In genomic region chr18:23437357-23438045, GRCh38 we compare ENCODE assay signal across 8 cellular contexts. TPM values are rescaled to one million over a fixed set of nuclear protein-coding genes. Genes with fewer than 3 reads are reported as not detected.
DNase-seq lines count a peak whose midpoint lies in the region; ATAC-seq and TF ChIP-seq lines count a peak whose summit lies in the region.

No MANE protein-coding gene starts in this region.

- no peaks in the 10 kb centered on the region for H3K9me3 Mint-ChIP-seq in CD8-positive, alpha-beta memory T cell
- peaks cover 2% of the 10 kb centered on the region for H3K9me3 Mint-ChIP-seq in endodermal cell

- ATAC-seq in GM19351 (IDR thresholded peaks at IDR 0.05; ENCODE audit: unreplicated experiment) (peak; percentile 99), HG03521 (IDR thresholded peaks at IDR 0.05; ENCODE audit: unreplicated experiment) (peak; percentile 95)

- H3K27ac ChIP-seq in CD8-positive, alpha-beta memory T cell (ENCODE audit: low read depth, low read length), result peak overlapping the region; percentile 51
- H3K27ac ChIP-seq in endodermal cell (ENCODE audit: low read depth, low read length), result no peak overlapping the region

- peaks cover 0 to 1% of the 10 kb centered on the region in 2 donors for H3K27me3 Mint-ChIP-seq in CD8-positive, alpha-beta memory T cell
- H3K27me3 Mint-ChIP-seq in endodermal cell (ENCODE audit: insufficient read depth), result peaks cover 8% of the 10 kb centered on the region

- H3K27me3 ChIP-seq in CD8-positive, alpha-beta memory T cell (ENCODE audit: insufficient read depth, low read length, poor library complexity, severe bottlenecking), result no peaks in the 10 kb centered on the region
- H3K27me3 ChIP-seq in endodermal cell (ENCODE audit: control insufficient read depth, insufficient read depth, low read length, poor library complexity, severe bottlenecking), result no peaks in the 10 kb centered on the region

- H3K4me3 ChIP-seq in CD8-positive, alpha-beta memory T cell (ENCODE audit: low read length), result peak overlapping the region; percentile 98
- H3K4me3 ChIP-seq in endodermal cell (ENCODE audit: low read length), result peak overlapping the region; percentile 88

- H3K4me3 Mint-ChIP-seq in CD8-positive, alpha-beta memory T cell, result peak overlapping the region; percentile 85 to 92 (median 89)
- peak overlapping the region; percentile 83 for H3K4me3 Mint-ChIP-seq in endodermal cell

- no peak for TF ChIP-seq CTCF in endodermal cell (conservative IDR thresholded peaks at IDR 0.05)

- peaks cover 13 to 26% (median 21%) of the 10 kb centered on the region in 3 donors for H3K4me1 Mint-ChIP-seq in CD8-positive, alpha-beta memory T cell
- H3K4me1 Mint-ChIP-seq in endodermal cell, result peaks cover 11% of the 10 kb centered on the region

- POLR2A ChIA-PET in CD8-positive, alpha-beta memory T cell (lab: Charles Lee), result no interaction called here

- DNase-seq in CD8-positive, alpha-beta memory T cell, result peak; percentile 68 to 81 (median 73)
- DNase-seq in NOMO-1 (lab: John Stamatoyannopoulos, UW; ENCODE audit: unreplicated experiment in 2 of 2) (peak; percentile 50 to 73), endodermal cell (peak; percentile 92), mesenteric fat pad (ENCODE audit: low spot score) (peak; percentile 96)
- peak; percentile 83 for DNase-seq in activated CD8-positive, alpha-beta memory T cell treated with anti-CD3 and anti-CD28 coated beads, Interleukin-2, amount 50 U/mL, for 4 hours
- DNase-seq in stimulated activated CD8-positive, alpha-beta memory T cell treated with anti-CD3 and anti-CD28 coated beads, Interleukin-15, amount 100 ng/mL, for 1 hour (ENCODE audit: low read depth), result peak; percentile 60

- H3K36me3 ChIP-seq in CD8-positive, alpha-beta memory T cell (ENCODE audit: insufficient read depth, low read length), result no peaks in the 10 kb centered on the region
- H3K36me3 ChIP-seq in endodermal cell (ENCODE audit: control insufficient read depth, insufficient read depth, low read length), result no peaks in the 10 kb centered on the region

- WGBS in endodermal cell (ENCODE audit: insufficient coverage in 1 of 2, insufficient read length in 1 of 2), 2 experiments, result 0 to 1% methylated on average over 15 to 39 of the region's 42 CpGs

- H3K27ac Mint-ChIP-seq in CD8-positive, alpha-beta memory T cell, result peak overlapping the region in 4 of 8 donors; percentile 68 to 80 (median 75)
- H3K27ac Mint-ChIP-seq in endodermal cell, result peak overlapping the region; percentile 88

- H3K9ac ChIP-seq in endodermal cell (ENCODE audit: extremely low read depth, low read length, poor library complexity, severe bottlenecking), result peak overlapping the region; percentile 67

- CTCF ChIA-PET in CD8-positive, alpha-beta memory T cell (lab: Charles Lee), result no interaction called here

- peaks cover 0 to 3% (median 0%) of the 10 kb centered on the region in 3 donors for H3K36me3 Mint-ChIP-seq in CD8-positive, alpha-beta memory T cell
- H3K36me3 Mint-ChIP-seq in endodermal cell (ENCODE audit: low read depth), result no peaks in the 10 kb centered on the region

- peaks cover 8% of the 10 kb centered on the region for H3K4me1 ChIP-seq in CD8-positive, alpha-beta memory T cell (ENCODE audit: insufficient read depth, low read length)
- no peaks in the 10 kb centered on the region for H3K4me1 ChIP-seq in endodermal cell (ENCODE audit: control insufficient read depth, insufficient read depth, low read length)

- no peaks in the 10 kb centered on the region for H3K9me3 ChIP-seq in CD8-positive, alpha-beta memory T cell (ENCODE audit: low read length)
- H3K9me3 ChIP-seq in endodermal cell (ENCODE audit: control insufficient read depth, low read length), result no peaks in the 10 kb centered on the region

RNA-seq across cellular contexts. Expression of gene RIOK3, which starts 15.6 kb away (rescaled TPM):
- total RNA-seq in CD8-positive, alpha-beta memory T cell, result 10 to 100 TPM; 55.3 to 56.4 TPM
- polyA plus RNA-seq in CD8-positive, alpha-beta memory T cell, result 41.6 TPM
- total RNA-seq in endodermal cell (10 to 100 TPM; 31.2 to 45.0 TPM), mesenteric fat pad (59.0 TPM)
- polyA plus RNA-seq in endodermal cell (2013, experiment 1 of 2), result 51.2 TPM
- polyA plus RNA-seq in endodermal cell (2013, experiment 2 of 2), result 49.9 TPM
